In the genomic region with DNA sequence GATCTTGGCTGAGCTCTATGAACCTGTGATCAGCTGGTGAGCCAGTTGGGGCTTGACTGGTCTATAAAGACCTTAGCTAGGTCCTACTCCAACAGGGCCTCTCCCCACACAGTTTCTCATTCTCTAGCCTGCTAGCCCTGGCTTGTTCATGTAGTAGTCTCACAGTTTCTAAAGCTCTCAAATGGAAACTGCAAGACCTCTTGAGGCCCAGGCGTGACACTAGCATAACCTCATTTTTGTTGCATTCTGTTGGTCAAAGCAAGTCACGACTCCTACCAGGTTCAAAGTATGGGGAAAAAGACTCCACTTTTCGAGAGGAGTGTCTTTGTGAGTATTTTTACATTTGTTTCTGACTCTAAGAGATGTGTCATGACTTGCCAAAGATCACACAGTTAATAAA, we compare ENCODE assay signal across 1 cellular context.
TF ChIP-seq lines count a peak whose summit lies in the region.

No MANE protein-coding gene starts in this region.

TF ChIP-seq in WTC11, 78 proteins besides CTCF, POLR2A, EP300 and RAD21 (continued from another document):
- TF ChIP-seq, protein P1, sequence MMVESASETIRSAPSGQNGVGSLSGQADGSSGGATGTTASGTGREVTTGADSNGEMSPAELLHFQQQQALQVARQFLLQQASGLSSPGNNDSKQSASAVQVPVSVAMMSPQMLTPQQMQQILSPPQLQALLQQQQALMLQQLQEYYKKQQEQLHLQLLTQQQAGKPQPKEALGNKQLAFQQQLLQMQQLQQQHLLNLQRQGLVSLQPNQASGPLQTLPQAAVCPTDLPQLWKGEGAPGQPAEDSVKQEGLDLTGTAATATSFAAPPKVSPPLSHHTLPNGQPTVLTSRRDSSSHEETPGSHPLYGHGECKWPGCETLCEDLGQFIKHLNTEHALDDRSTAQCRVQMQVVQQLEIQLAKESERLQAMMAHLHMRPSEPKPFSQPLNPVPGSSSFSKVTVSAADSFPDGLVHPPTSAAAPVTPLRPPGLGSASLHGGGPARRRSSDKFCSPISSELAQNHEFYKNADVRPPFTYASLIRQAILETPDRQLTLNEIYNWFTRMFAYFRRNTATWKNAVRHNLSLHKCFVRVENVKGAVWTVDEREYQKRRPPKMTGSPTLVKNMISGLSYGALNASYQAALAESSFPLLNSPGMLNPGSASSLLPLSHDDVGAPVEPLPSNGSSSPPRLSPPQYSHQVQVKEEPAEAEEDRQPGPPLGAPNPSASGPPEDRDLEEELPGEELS (CRISPR knock-in tag; IDR thresholded peaks at IDR 0.05): no peak
- no peak for TF ChIP-seq HMGA2 (CRISPR knock-in tag; IDR thresholded peaks at IDR 0.05)
- TF ChIP-seq, protein P2, sequence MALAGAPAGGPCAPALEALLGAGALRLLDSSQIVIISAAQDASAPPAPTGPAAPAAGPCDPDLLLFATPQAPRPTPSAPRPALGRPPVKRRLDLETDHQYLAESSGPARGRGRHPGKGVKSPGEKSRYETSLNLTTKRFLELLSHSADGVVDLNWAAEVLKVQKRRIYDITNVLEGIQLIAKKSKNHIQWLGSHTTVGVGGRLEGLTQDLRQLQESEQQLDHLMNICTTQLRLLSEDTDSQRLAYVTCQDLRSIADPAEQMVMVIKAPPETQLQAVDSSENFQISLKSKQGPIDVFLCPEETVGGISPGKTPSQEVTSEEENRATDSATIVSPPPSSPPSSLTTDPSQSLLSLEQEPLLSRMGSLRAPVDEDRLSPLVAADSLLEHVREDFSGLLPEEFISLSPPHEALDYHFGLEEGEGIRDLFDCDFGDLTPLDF (CRISPR knock-in tag; IDR thresholded peaks at IDR 0.05): no peak
- TF ChIP-seq, protein P3, sequence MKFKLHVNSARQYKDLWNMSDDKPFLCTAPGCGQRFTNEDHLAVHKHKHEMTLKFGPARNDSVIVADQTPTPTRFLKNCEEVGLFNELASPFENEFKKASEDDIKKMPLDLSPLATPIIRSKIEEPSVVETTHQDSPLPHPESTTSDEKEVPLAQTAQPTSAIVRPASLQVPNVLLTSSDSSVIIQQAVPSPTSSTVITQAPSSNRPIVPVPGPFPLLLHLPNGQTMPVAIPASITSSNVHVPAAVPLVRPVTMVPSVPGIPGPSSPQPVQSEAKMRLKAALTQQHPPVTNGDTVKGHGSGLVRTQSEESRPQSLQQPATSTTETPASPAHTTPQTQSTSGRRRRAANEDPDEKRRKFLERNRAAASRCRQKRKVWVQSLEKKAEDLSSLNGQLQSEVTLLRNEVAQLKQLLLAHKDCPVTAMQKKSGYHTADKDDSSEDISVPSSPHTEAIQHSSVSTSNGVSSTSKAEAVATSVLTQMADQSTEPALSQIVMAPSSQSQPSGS (CRISPR knock-in tag; IDR thresholded peaks at IDR 0.05; ENCODE audit: borderline replicate concordance, low read depth): no peak
- no peak for TF ChIP-seq ZNF396 (CRISPR knock-in tag; IDR thresholded peaks at IDR 0.05; ENCODE audit: borderline replicate concordance)
- TF ChIP-seq, protein P4, sequence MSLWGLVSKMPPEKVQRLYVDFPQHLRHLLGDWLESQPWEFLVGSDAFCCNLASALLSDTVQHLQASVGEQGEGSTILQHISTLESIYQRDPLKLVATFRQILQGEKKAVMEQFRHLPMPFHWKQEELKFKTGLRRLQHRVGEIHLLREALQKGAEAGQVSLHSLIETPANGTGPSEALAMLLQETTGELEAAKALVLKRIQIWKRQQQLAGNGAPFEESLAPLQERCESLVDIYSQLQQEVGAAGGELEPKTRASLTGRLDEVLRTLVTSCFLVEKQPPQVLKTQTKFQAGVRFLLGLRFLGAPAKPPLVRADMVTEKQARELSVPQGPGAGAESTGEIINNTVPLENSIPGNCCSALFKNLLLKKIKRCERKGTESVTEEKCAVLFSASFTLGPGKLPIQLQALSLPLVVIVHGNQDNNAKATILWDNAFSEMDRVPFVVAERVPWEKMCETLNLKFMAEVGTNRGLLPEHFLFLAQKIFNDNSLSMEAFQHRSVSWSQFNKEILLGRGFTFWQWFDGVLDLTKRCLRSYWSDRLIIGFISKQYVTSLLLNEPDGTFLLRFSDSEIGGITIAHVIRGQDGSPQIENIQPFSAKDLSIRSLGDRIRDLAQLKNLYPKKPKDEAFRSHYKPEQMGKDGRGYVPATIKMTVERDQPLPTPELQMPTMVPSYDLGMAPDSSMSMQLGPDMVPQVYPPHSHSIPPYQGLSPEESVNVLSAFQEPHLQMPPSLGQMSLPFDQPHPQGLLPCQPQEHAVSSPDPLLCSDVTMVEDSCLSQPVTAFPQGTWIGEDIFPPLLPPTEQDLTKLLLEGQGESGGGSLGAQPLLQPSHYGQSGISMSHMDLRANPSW (CRISPR knock-in tag; conservative IDR thresholded peaks at IDR 0.05; ENCODE audit: low read depth): no peak
- TF ChIP-seq CBFB (CRISPR knock-in tag; IDR thresholded peaks at IDR 0.05; ENCODE audit: low read depth): no peak
- no peak for TF ChIP-seq CREM (CRISPR knock-in tag; IDR thresholded peaks at IDR 0.05)
- TF ChIP-seq JAZF1 (CRISPR knock-in tag; IDR thresholded peaks at IDR 0.05): no peak
- no peak for TF ChIP-seq JUN (CRISPR knock-in tag; IDR thresholded peaks at IDR 0.05)
- no peak for TF ChIP-seq TP53 (CRISPR knock-in tag; IDR thresholded peaks at IDR 0.05)
- TF ChIP-seq GRHL2 (CRISPR knock-in tag; IDR thresholded peaks at IDR 0.05; ENCODE audit: insufficient replicate concordance, severe bottlenecking): no peak
- TF ChIP-seq ESRRA (CRISPR knock-in tag; IDR thresholded peaks at IDR 0.05; ENCODE audit: borderline replicate concordance): no peak
- no peak for TF ChIP-seq ZNF317 (CRISPR knock-in tag; IDR thresholded peaks at IDR 0.05; ENCODE audit: borderline replicate concordance, low read depth)
TF ChIP-seq in WTC11: peak in this region for 0.
